In genomic region chr5:175826980-175827379, GRCh38 we compare ENCODE assay signal across 18 cellular contexts. TPM values are rescaled to one million over a fixed set of nuclear protein-coding genes. Genes with fewer than 3 reads are reported as not detected.
"Had no signal": no experiment of that assay in that cellular context is flagged by ENCODE, and none has a peak within 500 bp of the region (broad histone marks: within the 10 kb centered on the region; RNA-seq: fewer than 3 reads in every experiment).

No MANE protein-coding gene starts in this region.

- DNase-seq: activated CD4-positive, alpha-beta memory T cell treated with anti-CD3 and anti-CD28 coated beads for 36 hours; activated gamma-delta T cell; activated T-cell treated with anti-CD3 and anti-CD28 coated beads, Interleukin-2, amount 50 U/mL, for 72 hours; colonic mucosa; kidney; left lung; mammary epithelial cell; naive B cell; pancreas; stimulated activated CD4-positive, alpha-beta T cell treated with anti-CD3 and anti-CD28 coated beads, Interleukin-1b, Interleukin-23, amount 100 ng/mL, for 48 hours; stimulated activated naive CD8-positive, alpha-beta T cell treated with anti-CD3 and anti-CD28 coated beads, Interleukin-15, amount 100 ng/mL, for 72 hours; upper lobe of left lung had no signal

- H3K27ac ChIP-seq: colonic mucosa, hepatocyte, left lung, neural progenitor cell, pancreas, upper lobe of left lung had no signal

- H3K9ac ChIP-seq: neural progenitor cell had no signal

- H3K27me3 ChIP-seq: colonic mucosa, hepatocyte, neural progenitor cell, pancreas, upper lobe of left lung had no signal

- FAIRE-seq: endometrium, kidney, pancreas had no signal

- ATAC-seq: activated naive CD4-positive, alpha-beta T cell treated with anti-CD3 and anti-CD28 coated beads, Interleukin-2, amount 50 U/mL, for 72 hours; activated T-cell treated with anti-CD3 and anti-CD28 coated beads, Interleukin-2, amount 50 U/mL, for 72 hours; left lung; pancreas; stimulated activated naive CD8-positive, alpha-beta T cell treated with anti-CD3 and anti-CD28 coated beads, Interleukin-15, amount 100 ng/mL, for 72 hours had no signal

- H3K4me3 ChIP-seq: colonic mucosa, hepatocyte, left lung, neural progenitor cell, pancreas, upper lobe of left lung had no signal

- H3K4me2 ChIP-seq: hepatocyte, neural progenitor cell had no signal

- H3K36me3 ChIP-seq: colonic mucosa, left lung, neural progenitor cell, pancreas, upper lobe of left lung had no signal

- H3K4me1 ChIP-seq: colonic mucosa, left lung, pancreas, upper lobe of left lung had no signal

- H3K79me2 ChIP-seq: hepatocyte had no signal

- H2AFZ ChIP-seq: hepatocyte, neural progenitor cell had no signal

- H3K9me3 ChIP-seq: colonic mucosa, left lung, pancreas, upper lobe of left lung had no signal

RNA-seq across cellular contexts. Expression of gene CPLX2, which starts 44.4 kb away (rescaled TPM):
- total RNA-seq: activated CD4-positive, alpha-beta memory T cell treated with anti-CD3 and anti-CD28 coated beads for 36 hours; activated naive CD4-positive, alpha-beta T cell treated with anti-CD3 and anti-CD28 coated beads, Interleukin-2, amount 50 U/mL, for 72 hours; activated T-cell treated with anti-CD3 and anti-CD28 coated beads, Interleukin-2, amount 50 U/mL, for 72 hours; cardiac septum; kidney; left lung; mammary epithelial cell; mononuclear cell had no signal
- polyA plus RNA-seq: mammary epithelial cell had no signal
